1 cellular context compared by ENCODE assay signal in genomic region chr19:6279931-6280591, GRCh38.
TF ChIP-seq lines count a peak whose summit lies in the region.

Gene MLLT1 (minus strand): TSS chr19:6279975. CDS start chr19:6279784, 191 bp downstream.

TF ChIP-seq in HepG2, 621 proteins besides CTCF, POLR2A, EP300 and RAD21 (continued from another document):
- TF ChIP-seq HNRNPLL (IDR thresholded peaks at IDR 0.05; ENCODE audit: low read depth, low read length, poor library complexity, severe bottlenecking) (peak; percentile 18), ZNF276 (CRISPR knock-in tag; IDR thresholded peaks at IDR 0.05; ENCODE audit: low read depth) (no peak; the same call in 1 of the 2 replicates), POGZ (CRISPR knock-in tag; IDR thresholded peaks at IDR 0.05) (0 out of 2 replicates have a peak, but pooled peaks have one; percentile 7), HMGA1 (CRISPR knock-in tag; conservative IDR thresholded peaks at IDR 0.05) (no peak), CENPT (CRISPR knock-in tag; IDR thresholded peaks at IDR 0.05; ENCODE audit: low read depth) (no peak), MATR3 (CRISPR knock-in tag; IDR thresholded peaks at IDR 0.05) (no peak), CHD2 (IDR thresholded peaks at IDR 0.05; ENCODE audit: low read depth, low read length) (peak; percentile 56), SNAI1 (CRISPR knock-in tag; IDR thresholded peaks at IDR 0.05; ENCODE audit: borderline replicate concordance) (no peak), ZNF724P (CRISPR knock-in tag; IDR thresholded peaks at IDR 0.05; ENCODE audit: borderline replicate concordance) (no peak), FOSL2 (CRISPR knock-in tag; IDR thresholded peaks at IDR 0.05) (peak; percentile 33; the same call in 1 of the 2 replicates), HHEX (CRISPR knock-in tag; IDR thresholded peaks at IDR 0.05) (no peak), KLF12 (CRISPR knock-in tag; IDR thresholded peaks at IDR 0.05; ENCODE audit: borderline replicate concordance) (no peak)
